In the genomic region with DNA sequence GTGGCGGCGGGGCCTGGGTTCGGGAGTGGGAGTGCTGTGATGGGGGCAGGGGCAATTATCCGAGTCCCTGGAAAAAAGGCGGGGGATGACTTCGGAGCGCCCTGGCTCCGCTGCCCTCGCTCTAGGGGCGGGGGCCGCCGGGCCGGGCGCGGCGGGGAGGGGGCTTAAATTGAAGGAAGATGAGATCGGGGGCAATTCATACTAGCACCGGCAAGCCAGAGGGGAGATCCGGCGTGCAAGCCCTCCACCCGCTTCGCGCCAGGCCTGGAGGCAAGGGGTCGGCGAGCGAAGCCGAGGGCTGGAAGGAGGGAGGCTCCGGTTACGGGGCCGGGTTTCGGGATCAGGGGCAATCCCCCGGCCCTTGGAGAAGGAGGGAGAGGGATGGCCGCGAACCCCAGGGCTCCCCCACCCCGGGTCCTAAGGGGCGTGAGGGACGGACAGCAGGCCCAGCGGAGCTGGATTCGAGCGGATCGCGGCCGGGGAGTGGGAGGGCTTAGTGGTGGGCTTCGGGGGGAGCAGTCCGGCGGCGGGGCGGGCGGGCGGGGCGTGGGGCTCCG, we compare ENCODE assay signal across 11 cellular contexts. TPM values are rescaled to one million over a fixed set of nuclear protein-coding genes. Genes with fewer than 3 reads are reported as not detected.
DNase-seq lines count a peak whose midpoint lies in the region; ATAC-seq and TF ChIP-seq lines count a peak whose summit lies in the region.
"Had no signal": no experiment of that assay in that cellular context is flagged by ENCODE, and none has a peak within 500 bp of the region (broad histone marks: within the 10 kb centered on the region; RNA-seq: fewer than 3 reads in every experiment).

No MANE protein-coding gene starts in this region.

- no peak overlapping the region for H3K4me3 ChIP-seq in ACC112 (ENCODE audit: low read depth, low read length)
- H3K4me3 ChIP-seq in mesendoderm (ENCODE audit: low read length), result no peak overlapping the region
- H3K4me3 ChIP-seq: ascending aorta, esophagus muscularis mucosa had no signal

- H4K8ac ChIP-seq in mesendoderm (ENCODE audit: low read depth, low read length), result no peak overlapping the region

- no peaks in the 10 kb centered on the region for H3K9me3 Mint-ChIP-seq in activated CD8-positive, alpha-beta memory T cell treated with anti-CD3 and anti-CD28 coated beads, Interleukin-2, amount 10 ng/mL, durations not matched to agents 7 days and 5 days (ENCODE audit: low read depth)

- peaks cover 14% of the 10 kb centered on the region for H3K4me1 Mint-ChIP-seq in activated CD8-positive, alpha-beta memory T cell treated with anti-CD3 and anti-CD28 coated beads, Interleukin-2, amount 10 ng/mL, durations not matched to agents 7 days and 5 days

- H3K27ac ChIP-seq in ACC112 (ENCODE audit: low read depth, low read length) (no peak overlapping the region), mesendoderm (ENCODE audit: low read depth, low read length) (no peak overlapping the region), foreskin keratinocyte (no peak overlapping the region)

- H3K23ac ChIP-seq in mesendoderm (ENCODE audit: low read length), result no peak overlapping the region

- no peak overlapping the region for H2BK5ac ChIP-seq in mesendoderm (ENCODE audit: low read length)

- H3K36me3 ChIP-seq in ACC112 (ENCODE audit: insufficient read depth, low read length), result no peaks in the 10 kb centered on the region
- H3K36me3 ChIP-seq in mesendoderm (ENCODE audit: control insufficient read depth, insufficient read depth, low read length), result no peaks in the 10 kb centered on the region
- H3K36me3 ChIP-seq: ascending aorta, esophagus muscularis mucosa, tibial nerve had no signal

- no peaks in the 10 kb centered on the region for H3K36me3 Mint-ChIP-seq in activated CD8-positive, alpha-beta memory T cell treated with anti-CD3 and anti-CD28 coated beads, Interleukin-2, amount 10 ng/mL, durations not matched to agents 7 days and 5 days

- peak overlapping the region; percentile 48 for H3K4me2 ChIP-seq in mesendoderm (ENCODE audit: low read length)

- H3K56ac ChIP-seq in mesendoderm (ENCODE audit: low read length), result peak overlapping the region; percentile 49

- H3K4me1 ChIP-seq in ACC112 (ENCODE audit: control insufficient read depth, insufficient read depth, low read length, unreplicated experiment) (no peaks in the 10 kb centered on the region), mesendoderm (ENCODE audit: control insufficient read depth, low read depth, low read length) (no peaks in the 10 kb centered on the region), foreskin keratinocyte (no peaks in the 10 kb centered on the region)

- no CpG with 5 or more reads among the region's 52 CpGs for WGBS in mesendoderm (ENCODE audit: extremely low coverage, insufficient coverage, low lambda C conversion rate)

- no peak overlapping the region for H2BK120ac ChIP-seq in mesendoderm (ENCODE audit: low read depth, low read length)

- TF ChIP-seq CTCF in foreskin keratinocyte (conservative IDR thresholded peaks at IDR 0.05), result no peak

- no peak for ATAC-seq in activated CD8-positive, alpha-beta memory T cell treated with anti-CD3 and anti-CD28 coated beads, Interleukin-2, amount 10 ng/mL, durations not matched to agents 7 days and 5 days
- ATAC-seq in foreskin keratinocyte (no peak), GM18868 (IDR thresholded peaks at IDR 0.05; ENCODE audit: unreplicated experiment) (no peak)

- no peak overlapping the region for H3K4me3 Mint-ChIP-seq in activated CD8-positive, alpha-beta memory T cell treated with anti-CD3 and anti-CD28 coated beads, Interleukin-2, amount 10 ng/mL, durations not matched to agents 7 days and 5 days

- H3K27me3 Mint-ChIP-seq in activated CD8-positive, alpha-beta memory T cell treated with anti-CD3 and anti-CD28 coated beads, Interleukin-2, amount 10 ng/mL, durations not matched to agents 7 days and 5 days, result no peaks in the 10 kb centered on the region

- no peak overlapping the region for H4K5ac ChIP-seq in mesendoderm (ENCODE audit: low read length)

- no peak overlapping the region for H2BK15ac ChIP-seq in mesendoderm (replicated peaks; ENCODE audit: low read depth)

- CTCF ChIA-PET in activated CD8-positive, alpha-beta memory T cell treated with anti-CD3 and anti-CD28 coated beads, Interleukin-2, amount 10 ng/mL, durations not matched to agents 7 days and 5 days (lab: Charles Lee), result no interaction called here

- H3K9ac ChIP-seq in mesendoderm (ENCODE audit: low read length), result peak overlapping the region; percentile 47

- peak overlapping the region; percentile 23 for H2AFZ ChIP-seq in ACC112 (ENCODE audit: low read length, unreplicated experiment)

- no peaks in the 10 kb centered on the region for H3K79me1 ChIP-seq in mesendoderm (ENCODE audit: low read length)

- no peak overlapping the region for H3K27ac Mint-ChIP-seq in activated CD8-positive, alpha-beta memory T cell treated with anti-CD3 and anti-CD28 coated beads, Interleukin-2, amount 10 ng/mL, durations not matched to agents 7 days and 5 days

- peak; percentile 40 for DNase-seq in ELF-1 (ENCODE audit: low read depth, low spot score)
- DNase-seq in activated CD8-positive, alpha-beta memory T cell treated with anti-CD3 and anti-CD28 coated beads, Interleukin-2, amount 10 ng/mL, durations not matched to agents 7 days and 5 days, result peak; percentile 40
- no peak for DNase-seq in mesendoderm
- no peak for DNase-seq in medulla oblongata (ENCODE audit: extremely low spot score)
- no peak for DNase-seq in GM19240 (ENCODE audit: insufficient read length, low spot score)
- DNase-seq in foreskin keratinocyte, result no peak

- H3K4ac ChIP-seq in mesendoderm (ENCODE audit: low read depth, low read length), result no peak overlapping the region

- H3K18ac ChIP-seq in mesendoderm (ENCODE audit: low read length), result peak overlapping the region; percentile 80

- H3K79me2 ChIP-seq in ACC112 (ENCODE audit: control insufficient read depth, insufficient read depth, low read length, unreplicated experiment) (peaks cover 9% of the 10 kb centered on the region), mesendoderm (ENCODE audit: control insufficient read depth, insufficient read depth, low read length) (no peaks in the 10 kb centered on the region)

- H2AK5ac ChIP-seq in mesendoderm (ENCODE audit: low read length), result no peak overlapping the region

- H3K27me3 ChIP-seq in ACC112 (ENCODE audit: insufficient read depth, low read length), result no peaks in the 10 kb centered on the region
- peaks cover 1% of the 10 kb centered on the region for H3K27me3 ChIP-seq in mesendoderm (ENCODE audit: insufficient read depth, low read length, poor library complexity)
- H3K27me3 ChIP-seq in foreskin keratinocyte, result peaks cover 6% of the 10 kb centered on the region
- H3K27me3 ChIP-seq: ascending aorta, esophagus muscularis mucosa, tibial nerve had no signal

RNA-seq across cellular contexts. Expression of gene BCORL1, which starts 1.2 kb away (rescaled TPM):
- total RNA-seq in activated CD8-positive, alpha-beta memory T cell treated with anti-CD3 and anti-CD28 coated beads, Interleukin-2, amount 10 ng/mL, durations not matched to agents 7 days and 5 days, result 10 to 100 TPM in 1 of 2 experiments, 1 to 10 TPM in 1; 9.1 to 10.2 TPM
- 0.70 TPM for polyA plus RNA-seq in mesendoderm (2013, experiment 1 of 2)
- 0.77 TPM for polyA plus RNA-seq in mesendoderm (2013, experiment 2 of 2)
- total RNA-seq in foreskin keratinocyte, result 3.3 and 3.5 TPM in 2 replicates
- polyA plus RNA-seq in foreskin keratinocyte, result 1.2 and 1.7 TPM in 2 replicates

Comparison
In these comparisons a context has a peak if more than half of its experiments do, and no peak if none do; other contexts are left out.
1. DNase-seq: peak in ELF-1 (single experiment) and activated CD8-positive, alpha-beta memory T cell treated with anti-CD3 and anti-CD28 coated beads, Interleukin-2, amount 10 ng/mL, durations not matched to agents 7 days and 5 days (single experiment); none in mesendoderm (single experiment), medulla oblongata (single experiment), GM19240 (single experiment) and foreskin keratinocyte (0 of 2).